In the genomic region with DNA sequence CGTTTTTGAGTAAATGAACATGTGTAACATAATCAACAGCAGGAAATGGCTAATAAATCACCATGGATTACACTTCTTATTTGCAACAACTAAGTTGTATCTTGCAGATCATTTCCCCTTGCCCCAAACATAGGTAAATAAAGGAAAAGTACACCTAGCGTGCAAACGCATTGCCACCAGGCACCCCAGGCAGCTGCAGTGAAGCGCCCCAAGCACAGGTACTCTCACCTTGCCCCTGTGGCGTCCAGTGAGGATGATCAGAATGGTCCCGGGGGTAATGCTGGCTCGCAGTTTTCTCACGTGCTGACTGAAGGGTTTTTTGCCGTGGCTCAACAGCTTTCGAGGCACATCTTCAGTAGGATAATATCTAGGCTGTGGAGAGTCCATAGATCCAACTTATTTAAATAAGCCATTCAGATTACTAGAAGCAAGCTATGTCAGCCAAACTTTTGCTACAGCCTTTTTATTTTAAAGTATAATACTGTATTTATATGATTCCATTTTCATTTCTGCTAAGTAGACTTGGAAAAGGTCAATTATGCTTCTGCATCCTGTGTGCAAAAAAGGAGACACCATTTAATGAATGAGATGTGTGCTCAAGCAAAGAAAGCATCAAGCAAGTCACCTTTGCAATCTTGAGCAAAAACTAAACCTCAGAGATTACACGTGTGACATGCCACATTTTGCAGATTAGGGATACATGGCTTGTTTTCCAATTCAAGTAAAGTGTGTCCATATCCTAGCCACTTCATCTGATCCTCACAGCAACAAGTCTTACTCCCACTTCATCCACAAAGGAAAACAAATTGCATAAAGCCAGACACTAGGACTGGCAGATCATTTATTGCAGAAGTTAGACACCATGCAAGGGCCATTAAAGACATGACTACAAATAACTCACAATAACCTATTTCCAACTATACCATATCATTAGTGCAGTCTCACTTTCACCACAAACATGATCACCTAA, we compare ENCODE assay signal across 1 cellular context.
TF ChIP-seq lines count a peak whose summit lies in the region.

No MANE protein-coding gene starts in this region.

TF ChIP-seq in GM12878, 131 proteins besides CTCF, POLR2A, EP300 and RAD21:
- 0 out of 2 replicates have a peak, but pooled peaks have one; percentile 24 for TF ChIP-seq SMAD5 (IDR thresholded peaks at IDR 0.05; ENCODE audit: low read depth)
- TF ChIP-seq MXI1 (IDR thresholded peaks at IDR 0.05; ENCODE audit: low read depth, low read length): no peak
- TF ChIP-seq GABPA (IDR thresholded peaks at IDR 0.05; ENCODE audit: low read depth): no peak
- TF ChIP-seq MYC (IDR thresholded peaks at IDR 0.05; ENCODE audit: insufficient read depth, insufficient read length, insufficient replicate concordance, low read length, severe bottlenecking): no peak
- TF ChIP-seq CBX3 (IDR thresholded peaks at IDR 0.05; ENCODE audit: borderline replicate concordance, low read depth): no peak
- TF ChIP-seq ZBTB33 (IDR thresholded peaks at IDR 0.05): no peak
